Comparison of ENCODE assay signal across 10 cellular contexts in the genomic region with DNA sequence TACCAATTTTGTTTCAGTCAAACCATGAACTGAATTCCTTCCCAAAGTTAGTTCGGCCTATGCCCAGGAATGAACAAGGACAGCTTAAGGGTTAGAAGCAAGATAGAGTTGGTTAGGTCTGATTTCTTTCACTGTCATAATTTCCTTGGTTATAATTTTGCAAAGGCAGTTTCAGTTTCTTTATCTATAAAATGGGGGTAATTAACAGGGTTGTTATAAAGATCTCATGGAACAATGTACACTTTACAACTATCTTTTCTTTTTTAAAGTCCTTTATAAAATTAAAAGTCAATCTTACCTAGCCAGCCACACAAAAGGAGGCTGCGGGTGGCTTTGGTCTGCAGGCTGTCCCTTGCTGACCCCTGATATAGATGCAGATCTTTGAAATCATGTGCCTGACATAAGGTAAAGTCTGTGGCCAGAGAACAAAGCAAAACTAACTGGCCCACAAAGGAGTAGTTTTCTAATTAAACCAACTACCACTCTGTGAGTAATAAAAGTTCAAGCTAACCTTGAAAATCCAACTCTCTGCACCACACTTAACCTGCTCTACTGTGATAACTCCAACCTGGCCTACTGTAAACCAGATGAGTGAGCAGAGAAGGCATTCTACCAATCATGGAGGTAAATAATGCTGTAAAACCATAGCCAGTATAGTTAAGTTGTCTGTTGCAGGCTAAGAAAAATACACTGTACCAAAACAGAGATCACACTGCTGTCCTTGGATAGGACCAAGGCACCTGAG. TPM values are rescaled to one million over a fixed set of nuclear protein-coding genes. Genes with fewer than 3 reads are reported as not detected.
DNase-seq lines count a peak whose midpoint lies in the region; ATAC-seq and TF ChIP-seq lines count a peak whose summit lies in the region.
"Had no signal": no experiment of that assay in that cellular context is flagged by ENCODE, and none has a peak within 500 bp of the region (broad histone marks: within the 10 kb centered on the region; RNA-seq: fewer than 3 reads in every experiment).

No MANE protein-coding gene starts in this region.

- no peak for TF ChIP-seq EP300 in suprapubic skin (IDR thresholded peaks at IDR 0.05)

- ATAC-seq in activated T-helper 17 cell treated with anti-CD3 and anti-CD28 coated beads, Interleukin-2, amount 50 U/mL, for 72 hours (replicated peaks): peak; percentile 8
- peak; percentile 76 for ATAC-seq in left colon

- peaks cover 96% of the 10 kb centered on the region for H3K36me3 Mint-ChIP-seq in activated T-cell treated with anti-CD3 and anti-CD28 coated beads, Interleukin-2, amount 50 U/mL, for 24 hours (ENCODE audit: low read depth)
- H3K36me3 Mint-ChIP-seq in activated T-helper 17 cell treated with anti-CD3 and anti-CD28 coated beads, Interleukin-2, amount 50 U/mL, for 72 hours (ENCODE audit: low read depth): peaks cover 99% of the 10 kb centered on the region

- H3K4me3 Mint-ChIP-seq in activated T-cell treated with anti-CD3 and anti-CD28 coated beads, Interleukin-2, amount 50 U/mL, for 24 hours: peak overlapping the region; percentile 67
- peak overlapping the region; percentile 88 for H3K4me3 Mint-ChIP-seq in activated T-helper 17 cell treated with anti-CD3 and anti-CD28 coated beads, Interleukin-2, amount 50 U/mL, for 72 hours

- H3K27ac ChIP-seq in suprapubic skin: peak overlapping the region; percentile 55
- no peak overlapping the region for H3K27ac ChIP-seq in osteoblast (ENCODE audit: low read depth, low read length)

- H3K4me1 ChIP-seq in suprapubic skin (peaks cover 54% of the 10 kb centered on the region), osteoblast (ENCODE audit: insufficient read depth, low read length) (peaks cover 10% of the 10 kb centered on the region)

- H3K9me3 Mint-ChIP-seq in activated T-cell treated with anti-CD3 and anti-CD28 coated beads, Interleukin-2, amount 50 U/mL, for 24 hours: no peaks in the 10 kb centered on the region
- H3K9me3 Mint-ChIP-seq in activated T-helper 17 cell treated with anti-CD3 and anti-CD28 coated beads, Interleukin-2, amount 50 U/mL, for 72 hours: no peaks in the 10 kb centered on the region

- H3K9me3 ChIP-seq in suprapubic skin: no peaks in the 10 kb centered on the region
- H3K9me3 ChIP-seq in osteoblast (ENCODE audit: low read depth, low read length): no peaks in the 10 kb centered on the region
- H3K9me3 ChIP-seq: tibial artery had no signal

- H3K4me3 ChIP-seq in suprapubic skin: no peak overlapping the region
- H3K4me3 ChIP-seq in osteoblast (ENCODE audit: insufficient read depth, low read length): no peak overlapping the region
- H3K4me3 ChIP-seq: tibial artery had no signal

- H2AFZ ChIP-seq in osteoblast (ENCODE audit: low read length): no peak overlapping the region

- intact Hi-C loops in left colon (cut with DNase I, micrococcal nuclease): no loop called here

- WGBS in suprapubic skin: 79% methylated on average over 2 of the region's 2 CpGs

- no peaks in the 10 kb centered on the region for H3K27me3 Mint-ChIP-seq in activated T-cell treated with anti-CD3 and anti-CD28 coated beads, Interleukin-2, amount 50 U/mL, for 24 hours
- H3K27me3 Mint-ChIP-seq in activated T-helper 17 cell treated with anti-CD3 and anti-CD28 coated beads, Interleukin-2, amount 50 U/mL, for 72 hours: no peaks in the 10 kb centered on the region

- no peaks in the 10 kb centered on the region for H3K36me3 ChIP-seq in suprapubic skin
- no peaks in the 10 kb centered on the region for H3K36me3 ChIP-seq in osteoblast (ENCODE audit: insufficient read depth, low read length)
- H3K36me3 ChIP-seq: tibial artery had no signal

- no peak overlapping the region for H3K4me2 ChIP-seq in osteoblast (ENCODE audit: insufficient read depth, low read length)

- TF ChIP-seq CTCF in suprapubic skin (IDR thresholded peaks at IDR 0.05) (no peak), osteoblast (IDR thresholded peaks at IDR 0.05; ENCODE audit: extremely low read depth, low read depth, low read length) (no peak)

- H3K4me1 Mint-ChIP-seq in activated T-cell treated with anti-CD3 and anti-CD28 coated beads, Interleukin-2, amount 50 U/mL, for 24 hours (ENCODE audit: low read depth): peaks cover 96% of the 10 kb centered on the region
- H3K4me1 Mint-ChIP-seq in activated T-helper 17 cell treated with anti-CD3 and anti-CD28 coated beads, Interleukin-2, amount 50 U/mL, for 72 hours: peaks cover 64% of the 10 kb centered on the region

- H3K27me3 ChIP-seq in suprapubic skin (no peaks in the 10 kb centered on the region), osteoblast (ENCODE audit: insufficient read depth, low read length) (no peaks in the 10 kb centered on the region)
- H3K27me3 ChIP-seq: tibial artery had no signal

- H3K79me2 ChIP-seq in osteoblast (ENCODE audit: insufficient read depth, low read length): no peaks in the 10 kb centered on the region

- no peak for TF ChIP-seq POLR2A in suprapubic skin (IDR thresholded peaks at IDR 0.05)

- no peaks in the 10 kb centered on the region for H4K20me1 ChIP-seq in osteoblast (ENCODE audit: insufficient read depth, low read length)

- peak; percentile 47 for DNase-seq in activated T-cell treated with anti-CD3 and anti-CD28 coated beads, Interleukin-2, amount 50 U/mL, for 24 hours
- no peak for DNase-seq in activated T-cell treated with anti-CD3 and anti-CD28 coated beads, Interleukin-2, amount 50 U/mL, for 1 hour
- peak in 1 of 2 donors; percentile 10 for DNase-seq in left colon
- DNase-seq in suprapubic skin (ENCODE audit: low spot score in 2 of 2): no peak
- no peak for DNase-seq in osteoblast (ENCODE audit: insufficient read length, low spot score, missing footprints)
- no peak for DNase-seq in NCI-H1105 (lab: John Stamatoyannopoulos, UW)
- no peak for DNase-seq in HT-29 (ENCODE audit: low spot score)
- DNase-seq: NCI-H1930, tibial artery had no signal

- H3K27ac Mint-ChIP-seq in activated T-cell treated with anti-CD3 and anti-CD28 coated beads, Interleukin-2, amount 50 U/mL, for 24 hours: peak overlapping the region; percentile 92
- H3K27ac Mint-ChIP-seq in activated T-helper 17 cell treated with anti-CD3 and anti-CD28 coated beads, Interleukin-2, amount 50 U/mL, for 72 hours: peak overlapping the region; percentile 99

RNA-seq across cellular contexts. Expression of gene SLC38A1, which starts 49.5 kb away (rescaled TPM):
- total RNA-seq in activated T-helper 17 cell treated with anti-CD3 and anti-CD28 coated beads, Interleukin-2, amount 50 U/mL, for 72 hours: 100 to 1,000 TPM; 161 to 192 TPM
- total RNA-seq in left colon (100 to 1,000 TPM; 126 to 149 TPM), suprapubic skin (100 to 1,000 TPM in 3 of 4 donors, 10 to 100 TPM in 1; 96.2 to 110 (median 102) TPM), osteoblast (19.2 and 29.7 TPM in 2 replicates)
- 57.1 and 58.6 TPM in 2 replicates for total RNA-seq in HT-29 (2014; rRNA removed; shearing (Covaris generic))
